ENCODE assay signal across 1 cellular context in the genomic region with DNA sequence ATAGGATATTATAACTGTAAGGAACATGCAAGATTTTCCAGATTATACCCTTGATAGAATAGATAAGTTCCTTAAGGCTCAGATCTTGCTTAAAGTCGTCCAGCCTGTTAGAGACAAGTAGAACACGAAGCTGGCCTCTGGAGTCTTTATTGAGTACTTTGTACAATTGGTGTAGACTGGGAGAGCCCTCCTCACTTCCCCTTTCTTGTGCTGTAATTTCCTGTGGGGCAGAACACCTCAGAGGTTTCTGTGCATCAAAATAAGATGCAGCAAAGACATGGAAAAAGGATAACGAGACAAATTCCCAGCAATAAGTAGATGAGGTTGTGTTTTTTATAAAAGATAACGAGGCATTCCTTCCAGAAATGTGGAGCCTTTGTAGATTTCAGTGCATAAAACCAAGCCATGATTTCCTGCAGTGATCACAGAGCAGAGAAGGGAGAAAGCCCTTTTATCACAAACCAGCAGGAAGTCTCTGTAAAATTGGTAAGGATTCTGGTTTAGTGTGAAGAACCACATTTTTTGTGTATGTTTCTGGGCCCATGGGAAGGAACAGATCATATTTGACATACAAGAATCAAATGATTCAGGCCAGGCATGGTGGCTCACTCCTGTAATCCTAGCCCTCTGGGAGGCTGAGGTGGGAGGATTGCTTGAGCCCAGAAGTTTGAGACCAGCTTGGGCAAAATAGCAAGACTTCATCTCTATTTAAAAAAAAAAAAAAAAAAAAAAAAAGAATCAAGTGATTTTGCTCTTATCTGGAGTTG.
TF ChIP-seq lines count a peak whose summit lies in the region.

No MANE protein-coding gene starts in this region.

TF ChIP-seq in GM12878, 131 proteins besides CTCF, POLR2A, EP300 and RAD21 (continued from another document):
- TF ChIP-seq RUNX3 (IDR thresholded peaks at IDR 0.05; ENCODE audit: low read length) (peak; percentile 39; the same call in 1 of the 2 replicates), RB1 (IDR thresholded peaks at IDR 0.05; ENCODE audit: borderline replicate concordance) (no peak), MXI1 (IDR thresholded peaks at IDR 0.05; ENCODE audit: low read depth, low read length) (no peak), SPI1 (IDR thresholded peaks at IDR 0.05; ENCODE audit: borderline replicate concordance, insufficient read depth, low read depth, low read length) (peak; percentile 90), GABPA (IDR thresholded peaks at IDR 0.05; ENCODE audit: low read depth) (peak; percentile 50), DPF2 (IDR thresholded peaks at IDR 0.05) (no peak), JUND (IDR thresholded peaks at IDR 0.05; ENCODE audit: low read depth, low read length) (no peak), ETV6 (conservative IDR thresholded peaks at IDR 0.05 in 1 of 2, IDR thresholded peaks at IDR 0.05 in 1 of 2; ENCODE audit: borderline replicate concordance in 1 of 2, low read depth in 1 of 2) (peak in 1 of 2 experiments; percentile 45; a peak in 1 of 4 replicates), RELA (IDR thresholded peaks at IDR 0.05; ENCODE audit: borderline replicate concordance, partially characterized antibody) (no peak), MTA2 (IDR thresholded peaks at IDR 0.05; ENCODE audit: low read depth) (no peak), NR2C2 (IDR thresholded peaks at IDR 0.05; ENCODE audit: borderline replicate concordance, control insufficient read depth, insufficient read length, low read depth) (no peak), EED (IDR thresholded peaks at IDR 0.05; ENCODE audit: low read depth) (0 out of 2 replicates have a peak, but pooled peaks have one; percentile 58), KLF5 (IDR thresholded peaks at IDR 0.05; ENCODE audit: partially characterized antibody) (no peak), RCOR1 (conservative IDR thresholded peaks at IDR 0.05; ENCODE audit: low read depth, low read length) (no peak), JUNB (IDR thresholded peaks at IDR 0.05) (peak; percentile 49; the same call in 1 of the 2 replicates), NFIC (IDR thresholded peaks at IDR 0.05; ENCODE audit: low read depth, low read length) (peak; percentile 71; the same call in 1 of the 2 replicates), CHD4 (IDR thresholded peaks at IDR 0.05) (no peak), MTA3 (IDR thresholded peaks at IDR 0.05; ENCODE audit: borderline replicate concordance, low read length) (no peak), RAD51 (IDR thresholded peaks at IDR 0.05) (no peak), HCFC1 (IDR thresholded peaks at IDR 0.05; ENCODE audit: low read length) (no peak), ZNF274 (IDR thresholded peaks at IDR 0.05; ENCODE audit: insufficient read depth, insufficient read length) (no peak), HDGF (IDR thresholded peaks at IDR 0.05) (no peak), ZBED1 (IDR thresholded peaks at IDR 0.05; ENCODE audit: borderline replicate concordance) (0 out of 2 replicates have a peak, but pooled peaks have one; percentile 35), STAT3 (IDR thresholded peaks at IDR 0.05; ENCODE audit: low read depth, low read length) (no peak), ZNF217 (IDR thresholded peaks at IDR 0.05) (no peak), TCF12 (IDR thresholded peaks at IDR 0.05; ENCODE audit: low read depth, low read length) (no peak)
- TF ChIP-seq, protein P1, sequence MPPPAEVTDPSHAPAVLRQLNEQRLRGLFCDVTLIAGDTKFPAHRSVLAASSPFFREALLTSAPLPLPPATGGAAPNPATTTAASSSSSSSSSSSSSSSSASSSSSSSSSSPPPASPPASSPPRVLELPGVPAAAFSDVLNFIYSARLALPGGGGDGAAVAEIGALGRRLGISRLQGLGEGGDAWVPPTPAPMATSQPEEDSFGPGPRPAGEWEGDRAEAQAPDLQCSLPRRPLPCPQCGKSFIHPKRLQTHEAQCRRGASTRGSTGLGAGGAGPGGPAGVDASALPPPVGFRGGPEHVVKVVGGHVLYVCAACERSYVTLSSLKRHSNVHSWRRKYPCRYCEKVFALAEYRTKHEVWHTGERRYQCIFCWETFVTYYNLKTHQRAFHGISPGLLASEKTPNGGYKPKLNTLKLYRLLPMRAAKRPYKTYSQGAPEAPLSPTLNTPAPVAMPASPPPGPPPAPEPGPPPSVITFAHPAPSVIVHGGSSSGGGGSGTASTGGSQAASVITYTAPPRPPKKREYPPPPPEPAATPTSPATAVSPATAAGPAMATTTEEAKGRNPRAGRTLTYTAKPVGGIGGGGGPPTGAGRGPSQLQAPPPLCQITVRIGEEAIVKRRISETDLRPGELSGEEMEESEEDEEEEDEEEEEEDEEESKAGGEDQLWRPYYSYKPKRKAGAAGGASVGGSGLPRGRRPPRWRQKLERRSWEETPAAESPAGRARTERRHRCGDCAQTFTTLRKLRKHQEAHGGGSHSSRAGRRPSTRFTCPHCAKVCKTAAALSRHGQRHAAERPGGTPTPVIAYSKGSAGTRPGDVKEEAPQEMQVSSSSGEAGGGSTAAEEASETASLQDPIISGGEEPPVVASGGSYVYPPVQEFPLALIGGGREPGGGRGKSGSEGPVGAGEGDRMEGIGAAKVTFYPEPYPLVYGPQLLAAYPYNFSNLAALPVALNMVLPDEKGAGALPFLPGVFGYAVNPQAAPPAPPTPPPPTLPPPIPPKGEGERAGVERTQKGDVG (CRISPR knock-in tag; IDR thresholded peaks at IDR 0.05) = no peak
- TF ChIP-seq, protein P2, sequence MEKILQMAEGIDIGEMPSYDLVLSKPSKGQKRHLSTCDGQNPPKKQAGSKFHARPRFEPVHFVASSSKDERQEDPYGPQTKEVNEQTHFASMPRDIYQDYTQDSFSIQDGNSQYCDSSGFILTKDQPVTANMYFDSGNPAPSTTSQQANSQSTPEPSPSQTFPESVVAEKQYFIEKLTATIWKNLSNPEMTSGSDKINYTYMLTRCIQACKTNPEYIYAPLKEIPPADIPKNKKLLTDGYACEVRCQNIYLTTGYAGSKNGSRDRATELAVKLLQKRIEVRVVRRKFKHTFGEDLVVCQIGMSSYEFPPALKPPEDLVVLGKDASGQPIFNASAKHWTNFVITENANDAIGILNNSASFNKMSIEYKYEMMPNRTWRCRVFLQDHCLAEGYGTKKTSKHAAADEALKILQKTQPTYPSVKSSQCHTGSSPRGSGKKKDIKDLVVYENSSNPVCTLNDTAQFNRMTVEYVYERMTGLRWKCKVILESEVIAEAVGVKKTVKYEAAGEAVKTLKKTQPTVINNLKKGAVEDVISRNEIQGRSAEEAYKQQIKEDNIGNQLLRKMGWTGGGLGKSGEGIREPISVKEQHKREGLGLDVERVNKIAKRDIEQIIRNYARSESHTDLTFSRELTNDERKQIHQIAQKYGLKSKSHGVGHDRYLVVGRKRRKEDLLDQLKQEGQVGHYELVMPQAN (conservative IDR thresholded peaks at IDR 0.05) = no peak
